ENCODE assay signal across 16 cellular contexts in the genomic region with DNA sequence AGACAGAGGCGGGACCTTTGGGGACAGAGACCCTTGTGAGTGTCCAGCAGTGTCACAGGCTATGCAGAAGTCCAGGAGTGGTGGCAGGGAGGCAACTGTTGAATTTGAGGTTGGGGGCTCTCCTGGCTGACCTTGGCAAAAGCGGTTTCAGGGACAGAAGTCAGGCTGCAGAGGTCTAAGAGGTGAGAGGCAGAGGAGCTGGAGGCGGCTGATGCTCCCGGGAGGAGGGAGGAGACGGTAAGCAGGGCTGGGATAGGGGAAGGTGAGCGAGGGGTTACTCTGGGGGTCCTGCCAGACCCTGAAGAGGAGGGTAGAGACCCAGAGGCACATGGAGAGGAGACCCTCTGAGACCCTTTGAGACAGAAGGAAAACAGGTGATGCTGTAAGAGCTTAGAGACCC. TPM values are rescaled to one million over a fixed set of nuclear protein-coding genes. Genes with fewer than 3 reads are reported as not detected.
DNase-seq lines count a peak whose midpoint lies in the region; ATAC-seq and TF ChIP-seq lines count a peak whose summit lies in the region.
"Had no signal": no experiment of that assay in that cellular context is flagged by ENCODE, and none has a peak within 500 bp of the region (broad histone marks: within the 10 kb centered on the region; RNA-seq: fewer than 3 reads in every experiment).

No MANE protein-coding gene starts in this region.

- DNase-seq in D341Med (ENCODE audit: low spot score) = peak; percentile 35
- no peak for DNase-seq in T-helper 17 cell
- peak; percentile 49 for DNase-seq in islet precursor cell
- DNase-seq in stimulated activated naive B cell treated with anti-CD40 and anti-IgM and Interleukin-4, amounts not matched to agents 10 μg/mL and 1 μg/mL and 100 μg/mL, for 72 hours = no peak
- no peak for DNase-seq in SK-N-DZ (ENCODE audit: low spot score)
- no peak for DNase-seq in natural killer cell
- DNase-seq in activated CD4-positive, alpha-beta T cell treated with anti-CD3 and anti-CD28 coated beads, Interleukin-2, amount 10 ng/mL, durations not matched to agents 24 days and 14 days = no peak
- DNase-seq: 8988T; AML-193; Caco-2; CD8-positive, alpha-beta memory T cell; DMS53; GF-D8; GOT3 had no signal

- peak overlapping the region; percentile 21 for H3K27ac Mint-ChIP-seq in T-helper 17 cell
- peak overlapping the region; percentile 83 for H3K27ac Mint-ChIP-seq in stimulated activated naive B cell treated with anti-CD40 and anti-IgM and Interleukin-4, amounts not matched to agents 10 μg/mL and 1 μg/mL and 100 μg/mL, for 72 hours
- H3K27ac Mint-ChIP-seq in natural killer cell = no peak overlapping the region
- H3K27ac Mint-ChIP-seq in activated CD4-positive, alpha-beta T cell treated with anti-CD3 and anti-CD28 coated beads, Interleukin-2, amount 10 ng/mL, durations not matched to agents 24 days and 14 days = no peak overlapping the region
- H3K27ac Mint-ChIP-seq: CD8-positive, alpha-beta memory T cell had no signal

- no peak for ATAC-seq in T-helper 17 cell
- ATAC-seq in stimulated activated naive B cell treated with anti-CD40 and anti-IgM and Interleukin-4, amounts not matched to agents 10 μg/mL and 1 μg/mL and 100 μg/mL, for 72 hours (replicated peaks) = no peak
- no peak for ATAC-seq in natural killer cell

- intact Hi-C loops in natural killer cell (cut with micrococcal nuclease) = loop anchor here (10.0 kb wide), 1 partner anchor 55 kb away; no protein-coding TSS in a partner anchor
- intact Hi-C loops in activated CD4-positive, alpha-beta T cell treated with anti-CD3 and anti-CD28 coated beads, Interleukin-2, amount 10 ng/mL, durations not matched to agents 24 days and 14 days (cut with micrococcal nuclease) = no loop called here

- H3K36me3 Mint-ChIP-seq in T-helper 17 cell (ENCODE audit: low read depth) = no peaks in the 10 kb centered on the region
- peaks cover 0 to 6% of the 10 kb centered on the region in 2 donors for H3K36me3 Mint-ChIP-seq in stimulated activated naive B cell treated with anti-CD40 and anti-IgM and Interleukin-4, amounts not matched to agents 10 μg/mL and 1 μg/mL and 100 μg/mL, for 72 hours
- no peaks in the 10 kb centered on the region for H3K36me3 Mint-ChIP-seq in natural killer cell
- H3K36me3 Mint-ChIP-seq in activated CD4-positive, alpha-beta T cell treated with anti-CD3 and anti-CD28 coated beads, Interleukin-2, amount 10 ng/mL, durations not matched to agents 24 days and 14 days (ENCODE audit: low read depth) = peaks cover 14% of the 10 kb centered on the region
- H3K36me3 Mint-ChIP-seq: CD8-positive, alpha-beta memory T cell had no signal

- H3K4me1 Mint-ChIP-seq in T-helper 17 cell (peaks cover 6% of the 10 kb centered on the region), natural killer cell (peaks cover 0 to 11% of the 10 kb centered on the region in 2 donors)
- peaks cover 22 to 29% of the 10 kb centered on the region in 2 donors for H3K4me1 Mint-ChIP-seq in stimulated activated naive B cell treated with anti-CD40 and anti-IgM and Interleukin-4, amounts not matched to agents 10 μg/mL and 1 μg/mL and 100 μg/mL, for 72 hours
- H3K4me1 Mint-ChIP-seq in activated CD4-positive, alpha-beta T cell treated with anti-CD3 and anti-CD28 coated beads, Interleukin-2, amount 10 ng/mL, durations not matched to agents 24 days and 14 days = peaks cover 26% of the 10 kb centered on the region

- no peak overlapping the region for H3K4me3 Mint-ChIP-seq in T-helper 17 cell
- H3K4me3 Mint-ChIP-seq in stimulated activated naive B cell treated with anti-CD40 and anti-IgM and Interleukin-4, amounts not matched to agents 10 μg/mL and 1 μg/mL and 100 μg/mL, for 72 hours = no peak overlapping the region
- H3K4me3 Mint-ChIP-seq in natural killer cell = no peak overlapping the region
- H3K4me3 Mint-ChIP-seq in activated CD4-positive, alpha-beta T cell treated with anti-CD3 and anti-CD28 coated beads, Interleukin-2, amount 10 ng/mL, durations not matched to agents 24 days and 14 days = no peak overlapping the region

- no peak for TF ChIP-seq CTCF in natural killer cell (IDR thresholded peaks at IDR 0.05)

- H3K9me3 Mint-ChIP-seq in stimulated activated naive B cell treated with anti-CD40 and anti-IgM and Interleukin-4, amounts not matched to agents 10 μg/mL and 1 μg/mL and 100 μg/mL, for 72 hours = no peaks in the 10 kb centered on the region
- no peaks in the 10 kb centered on the region for H3K9me3 Mint-ChIP-seq in natural killer cell
- no peaks in the 10 kb centered on the region for H3K9me3 Mint-ChIP-seq in activated CD4-positive, alpha-beta T cell treated with anti-CD3 and anti-CD28 coated beads, Interleukin-2, amount 10 ng/mL, durations not matched to agents 24 days and 14 days
- H3K9me3 Mint-ChIP-seq: CD8-positive, alpha-beta memory T cell had no signal

- H3K27me3 Mint-ChIP-seq in T-helper 17 cell = peaks cover 63% of the 10 kb centered on the region
- peaks cover 50 to 52% of the 10 kb centered on the region in 2 donors for H3K27me3 Mint-ChIP-seq in stimulated activated naive B cell treated with anti-CD40 and anti-IgM and Interleukin-4, amounts not matched to agents 10 μg/mL and 1 μg/mL and 100 μg/mL, for 72 hours
- H3K27me3 Mint-ChIP-seq in natural killer cell (ENCODE audit: low read depth in 2 of 2) = peaks cover 42 to 47% of the 10 kb centered on the region in 2 donors
- H3K27me3 Mint-ChIP-seq in activated CD4-positive, alpha-beta T cell treated with anti-CD3 and anti-CD28 coated beads, Interleukin-2, amount 10 ng/mL, durations not matched to agents 24 days and 14 days = peaks cover 52% of the 10 kb centered on the region

- H3K9me3 ChIP-seq in T-helper 17 cell (ENCODE audit: control insufficient read depth, low read length, poor library complexity, severe bottlenecking) = no peaks in the 10 kb centered on the region
- H3K9me3 ChIP-seq: BLaER1, Caco-2, HAP-1 had no signal

RNA-seq across cellular contexts. Expression of gene EPOP, which starts 5.2 kb away (rescaled TPM):
- 1 to 10 TPM in 1 of 2 donors, under 1 TPM in 1; 0.60 to 1.1 TPM for total RNA-seq in T-helper 17 cell
- polyA plus RNA-seq in SK-N-DZ (2014; cell fraction: cytosol; rRNA removed) = 9.4 and 13.4 TPM in 2 replicates
- 5.7 and 9.4 TPM in 2 replicates for polyA plus RNA-seq in SK-N-DZ (2014; cell fraction: nucleus; rRNA removed)
- 1 to 10 TPM in 2 of 3 donors, under 1 TPM in 1; 0.66 to 1.9 (median 1.1) TPM for total RNA-seq in natural killer cell
- 52.1 and 54.9 TPM in 2 replicates for total RNA-seq in activated CD4-positive, alpha-beta T cell treated with anti-CD3 and anti-CD28 coated beads, Interleukin-2, amount 10 ng/mL, durations not matched to agents 24 days and 14 days

RNA-seq across cellular contexts. Expression of gene MLLT6, which starts 35.6 kb away (rescaled TPM):
- 100 to 1,000 TPM; 304 to 334 TPM for total RNA-seq in T-helper 17 cell
- 24.7 and 25.6 TPM in 2 replicates for polyA plus RNA-seq in SK-N-DZ (2014; cell fraction: cytosol; rRNA removed)
- 88.4 and 109 TPM in 2 replicates for polyA plus RNA-seq in SK-N-DZ (2014; cell fraction: nucleus; rRNA removed)
- 100 to 1,000 TPM; 478 to 578 (median 485) TPM for total RNA-seq in natural killer cell
- total RNA-seq in activated CD4-positive, alpha-beta T cell treated with anti-CD3 and anti-CD28 coated beads, Interleukin-2, amount 10 ng/mL, durations not matched to agents 24 days and 14 days = 243 and 248 TPM in 2 replicates

Comparison
In these comparisons a context has a peak if more than half of its experiments do, and no peak if none do; other contexts are left out.
1. DNase-seq: peak in D341Med (single experiment) and islet precursor cell (single experiment); none in T-helper 17 cell (0 of 3), stimulated activated naive B cell treated with anti-CD40 and anti-IgM and Interleukin-4, amounts not matched to agents 10 μg/mL and 1 μg/mL and 100 μg/mL, for 72 hours (single experiment), SK-N-DZ (single experiment), natural killer cell (single experiment) and activated CD4-positive, alpha-beta T cell treated with anti-CD3 and anti-CD28 coated beads, Interleukin-2, amount 10 ng/mL, durations not matched to agents 24 days and 14 days (single experiment).
2. H3K27ac Mint-ChIP-seq: peak in T-helper 17 cell (single experiment) and stimulated activated naive B cell treated with anti-CD40 and anti-IgM and Interleukin-4, amounts not matched to agents 10 μg/mL and 1 μg/mL and 100 μg/mL, for 72 hours (single experiment); none in natural killer cell (0 of 2) and activated CD4-positive, alpha-beta T cell treated with anti-CD3 and anti-CD28 coated beads, Interleukin-2, amount 10 ng/mL, durations not matched to agents 24 days and 14 days (single experiment).
3. RNA of gene EPOP, which starts 5.2 kb away (total RNA-seq): 52.1 to 54.9 TPM in activated CD4-positive, alpha-beta T cell treated with anti-CD3 and anti-CD28 coated beads, Interleukin-2, amount 10 ng/mL, durations not matched to agents 24 days and 14 days; 0.66 to 1.9 TPM in natural killer cell and 0.60 to 1.1 TPM in T-helper 17 cell; every median in the first group is over 10 times any median in the second.